15 cellular contexts compared by ENCODE assay signal in the genomic region with DNA sequence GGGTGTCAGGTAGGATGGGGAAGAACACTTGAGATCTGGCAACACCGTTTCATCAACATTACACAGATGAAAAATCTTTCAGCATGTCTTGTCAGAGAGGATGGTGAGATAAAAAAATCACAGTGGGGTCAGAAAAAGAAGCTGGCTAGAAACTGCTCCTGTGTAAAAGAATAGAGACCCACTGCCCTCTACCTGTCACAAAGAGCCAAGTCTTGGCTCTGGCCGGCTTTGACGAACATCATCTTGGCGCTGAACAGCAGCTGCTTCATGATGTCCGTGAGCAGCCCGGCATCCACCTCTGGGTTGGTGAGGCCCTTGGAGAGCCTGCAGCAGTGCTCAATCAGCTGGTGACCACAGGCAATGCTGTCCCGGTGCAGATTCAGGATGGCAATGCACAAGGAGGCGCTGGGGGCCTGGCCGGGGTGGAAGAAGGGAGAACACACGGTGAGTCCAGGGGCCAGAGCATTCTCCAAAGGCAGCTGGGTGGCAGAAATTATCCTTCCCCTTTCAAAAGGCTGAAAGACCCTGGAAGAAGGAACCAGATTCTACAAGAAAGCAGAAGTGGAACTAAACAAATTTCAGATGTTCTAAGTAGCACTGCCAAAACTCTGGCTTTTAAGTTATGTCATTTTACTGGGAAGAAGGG. TPM values are rescaled to one million over a fixed set of nuclear protein-coding genes. Genes with fewer than 3 reads are reported as not detected.
DNase-seq lines count a peak whose midpoint lies in the region; ATAC-seq and TF ChIP-seq lines count a peak whose summit lies in the region.
"Had no signal": no experiment of that assay in that cellular context is flagged by ENCODE, and none has a peak within 500 bp of the region (broad histone marks: within the 10 kb centered on the region; RNA-seq: fewer than 3 reads in every experiment).

No MANE protein-coding gene starts in this region.

- peaks cover 14% of the 10 kb centered on the region for H3K36me3 Mint-ChIP-seq in T-helper 17 cell (ENCODE audit: low read depth)
- H3K36me3 Mint-ChIP-seq in type B pancreatic cell = peaks cover 28% of the 10 kb centered on the region

- DNase-seq in DMS53 (lab: John Stamatoyannopoulos, UW) (peak; percentile 20), DMS53 treated with DMSO at 0.1 percent for 48 hours (lab: John Stamatoyannopoulos, UW; ENCODE audit: unreplicated experiment) (no peak), T-helper 17 cell (no peak), right lobe of liver (peak in 2 of 3 donors; percentile 21 to 58), type B pancreatic cell (ENCODE audit: extremely low spot score, unreplicated experiment) (no peak), NCI-H526 (lab: John Stamatoyannopoulos, UW) (no peak), MG63 (no peak)
- DNase-seq: 8988T; activated CD8-positive, alpha-beta memory T cell treated with anti-CD3 and anti-CD28 coated beads, Interleukin-2, amount 50 U/mL, for 4 hours; activated naive CD8-positive, alpha-beta T cell treated with anti-CD3 and anti-CD28 coated beads, Interleukin-2, amount 50 U/mL, for 24 hours; dorsolateral prefrontal cortex; NCI-H2081 had no signal

- H3K36me3 ChIP-seq in right lobe of liver (peaks cover 0 to 69% (median 9%) of the 10 kb centered on the region in 4 donors), MG63 (no peaks in the 10 kb centered on the region; the same call in 1 of the 2 replicates)

- intact Hi-C loops in right lobe of liver (cut with DNase I) = no loop called here

- ATAC-seq in T-helper 17 cell (peak; percentile 27), right lobe of liver (peak; percentile 37 to 61 (median 46)), GM19455 (IDR thresholded peaks at IDR 0.05; ENCODE audit: unreplicated experiment) (no peak)
- ATAC-seq: activated naive CD8-positive, alpha-beta T cell treated with anti-CD3 and anti-CD28 coated beads, Interleukin-2, amount 50 U/mL, for 24 hours had no signal

- H3K4me3 ChIP-seq in right lobe of liver = no peak overlapping the region
- H3K4me3 ChIP-seq in MG63 = no peak overlapping the region
- H3K4me3 ChIP-seq: dorsolateral prefrontal cortex, HAP-1 had no signal

- peaks cover 3% of the 10 kb centered on the region for H3K4me1 Mint-ChIP-seq in T-helper 17 cell
- peaks cover 6% of the 10 kb centered on the region for H3K4me1 Mint-ChIP-seq in type B pancreatic cell (ENCODE audit: unreplicated experiment)
- H3K4me1 Mint-ChIP-seq: activated naive CD8-positive, alpha-beta T cell treated with anti-CD3 and anti-CD28 coated beads, Interleukin-2, amount 50 U/mL, for 24 hours had no signal

- H3K27me3 ChIP-seq in right lobe of liver (no peaks in the 10 kb centered on the region), MG63 (no peaks in the 10 kb centered on the region)
- H3K27me3 ChIP-seq: dorsolateral prefrontal cortex had no signal

- no peak for TF ChIP-seq POLR2A in right lobe of liver (IDR thresholded peaks at IDR 0.05)

- no peak overlapping the region for H3K4me3 Mint-ChIP-seq in T-helper 17 cell
- peak overlapping the region; percentile 26 for H3K4me3 Mint-ChIP-seq in type B pancreatic cell
- H3K4me3 Mint-ChIP-seq: activated naive CD8-positive, alpha-beta T cell treated with anti-CD3 and anti-CD28 coated beads, Interleukin-2, amount 50 U/mL, for 24 hours had no signal

- TF ChIP-seq CTCF in right lobe of liver (IDR thresholded peaks at IDR 0.05) (peak in 2 of 4 donors; percentile 21 to 22), type B pancreatic cell (conservative IDR thresholded peaks at IDR 0.05) (no peak)

- H3K27ac ChIP-seq in right lobe of liver = no peak overlapping the region
- H3K27ac ChIP-seq: RWPE1 had no signal

- H3K4me1 ChIP-seq in right lobe of liver = peaks cover 0 to 7% (median 0%) of the 10 kb centered on the region in 4 donors
- H3K4me1 ChIP-seq: HAP-1 had no signal

- H3K27ac Mint-ChIP-seq in T-helper 17 cell (peak overlapping the region; percentile 61), type B pancreatic cell (peak overlapping the region; percentile 99)
- H3K27ac Mint-ChIP-seq: activated naive CD8-positive, alpha-beta T cell treated with anti-CD3 and anti-CD28 coated beads, Interleukin-2, amount 50 U/mL, for 24 hours had no signal

- no peaks in the 10 kb centered on the region for H3K9me3 ChIP-seq in T-helper 17 cell (ENCODE audit: control insufficient read depth, low read length, poor library complexity, severe bottlenecking)
- H3K9me3 ChIP-seq in right lobe of liver = no peaks in the 10 kb centered on the region
- no peaks in the 10 kb centered on the region for H3K9me3 ChIP-seq in MG63
- H3K9me3 ChIP-seq: HAP-1 had no signal

- no peaks in the 10 kb centered on the region for H3K9me3 Mint-ChIP-seq in type B pancreatic cell
- H3K9me3 Mint-ChIP-seq: activated naive CD8-positive, alpha-beta T cell treated with anti-CD3 and anti-CD28 coated beads, Interleukin-2, amount 50 U/mL, for 24 hours had no signal

- 83% methylated on average over 1 of the region's 10 CpGs for WGBS in right lobe of liver (ENCODE audit: insufficient coverage, low coverage, low lambda C conversion rate, missing lambda C conversion rate)

- H3K27me3 Mint-ChIP-seq in T-helper 17 cell (no peaks in the 10 kb centered on the region), type B pancreatic cell (no peaks in the 10 kb centered on the region)
- H3K27me3 Mint-ChIP-seq: activated naive CD8-positive, alpha-beta T cell treated with anti-CD3 and anti-CD28 coated beads, Interleukin-2, amount 50 U/mL, for 24 hours had no signal

RNA-seq across cellular contexts. Expression of a gene that starts 50.2 kb away (rescaled TPM):
- total RNA-seq in T-helper 17 cell (10 to 100 TPM; 25.0 to 29.9 TPM), right lobe of liver (10 to 100 TPM in 5 of 6 experiments, 1 to 10 TPM in 1; 8.3 to 14.8 (median 11.3) TPM), type B pancreatic cell (ENCODE audit: low replicate concordance) (33.8 and 36.6 TPM in 2 replicates)
- total RNA-seq in MG63 (2014; rRNA removed; shearing (Covaris generic); ENCODE audit: low replicate concordance) = 3.3 and 9.7 TPM in 2 replicates

RNA-seq across cellular contexts. Expression of a gene that starts 53.4 kb away (rescaled TPM):
- 10 to 100 TPM; 17.0 to 20.7 TPM for total RNA-seq in T-helper 17 cell
- total RNA-seq in right lobe of liver = 1 to 10 TPM; 2.7 to 5.8 (median 4.3) TPM
- total RNA-seq in type B pancreatic cell (ENCODE audit: low replicate concordance) = 23.6 and 27.3 TPM in 2 replicates
- total RNA-seq in MG63 (2014; rRNA removed; shearing (Covaris generic); ENCODE audit: low replicate concordance) = 2.6 and 7.2 TPM in 2 replicates

Comparison
In these comparisons a context has a peak if more than half of its experiments do, and no peak if none do; other contexts are left out.
1. DNase-seq: peak in DMS53 (single experiment) and right lobe of liver (2 of 3); none in DMS53 treated with DMSO at 0.1 percent for 48 hours (single experiment), T-helper 17 cell (0 of 3), type B pancreatic cell (single experiment), NCI-H526 (0 of 2) and MG63 (single experiment).